In genomic region chr3:47421741-47422649, GRCh38 we compare ENCODE assay signal across 8 cellular contexts. TPM values are rescaled to one million over a fixed set of nuclear protein-coding genes. Genes with fewer than 3 reads are reported as not detected.
A peak's percentile ranks its signal among the peaks of the same experiment; 100 is the strongest.
DNase-seq lines count a peak whose midpoint lies in the region; ATAC-seq and TF ChIP-seq lines count a peak whose summit lies in the region.

No MANE protein-coding gene starts in this region.

- no peaks in the 10 kb centered on the region for H3K27me3 Mint-ChIP-seq in Calu3 (ENCODE audit: unreplicated experiment)
- no peaks in the 10 kb centered on the region for H3K27me3 Mint-ChIP-seq in activated T-helper 2 cell treated with anti-CD3 and anti-CD28 coated beads, Interferon-gamma antibody, Interleukin-2, Interleukin-4, amounts not matched to agents 10 μg/mL and 5 μg/mL and 100 μg/mL, durations not matched to agents 14 hours and 24 hours and 36 hours (ENCODE audit: low read depth)
- no peaks in the 10 kb centered on the region for H3K27me3 Mint-ChIP-seq in stimulated activated naive B cell treated with anti-CD40 and anti-IgM and Interleukin-4, amounts not matched to agents 10 μg/mL and 1 μg/mL and 100 μg/mL, for 72 hours

- DNase-seq in Calu3 = peak; percentile 49
- DNase-seq in activated T-helper 2 cell treated with anti-CD3 and anti-CD28 coated beads, Interferon-gamma antibody, Interleukin-2, Interleukin-4, amounts not matched to agents 10 μg/mL and 5 μg/mL and 100 μg/mL, durations not matched to agents 14 hours and 24 hours and 36 hours (ENCODE audit: low spot score) = no peak
- peak in 2 of 3 donors; percentile 62 to 70 for DNase-seq in right cardiac atrium
- no peak for DNase-seq in stimulated activated naive B cell treated with anti-CD40 and anti-IgM and Interleukin-4, amounts not matched to agents 10 μg/mL and 1 μg/mL and 100 μg/mL, for 72 hours
- no peak for DNase-seq in NOMO-1 treated with dmso at 0.1 percent for 144 hours (lab: John Stamatoyannopoulos, UW; ENCODE audit: unreplicated experiment)
- no peak for DNase-seq in NOMO-1 (lab: John Stamatoyannopoulos, UW; ENCODE audit: unreplicated experiment in 2 of 2)

- peaks cover 41% of the 10 kb centered on the region for H3K36me3 Mint-ChIP-seq in Calu3 (ENCODE audit: insufficient read depth, unreplicated experiment)
- peaks cover 35% of the 10 kb centered on the region for H3K36me3 Mint-ChIP-seq in activated T-helper 2 cell treated with anti-CD3 and anti-CD28 coated beads, Interferon-gamma antibody, Interleukin-2, Interleukin-4, amounts not matched to agents 10 μg/mL and 5 μg/mL and 100 μg/mL, durations not matched to agents 14 hours and 24 hours and 36 hours (ENCODE audit: low read depth)
- peaks cover 31 to 50% of the 10 kb centered on the region in 2 donors for H3K36me3 Mint-ChIP-seq in stimulated activated naive B cell treated with anti-CD40 and anti-IgM and Interleukin-4, amounts not matched to agents 10 μg/mL and 1 μg/mL and 100 μg/mL, for 72 hours

- peak overlapping the region; percentile 56 for H3K27ac Mint-ChIP-seq in Calu3 (ENCODE audit: unreplicated experiment)
- peak overlapping the region; percentile 99 for H3K27ac Mint-ChIP-seq in activated T-helper 2 cell treated with anti-CD3 and anti-CD28 coated beads, Interferon-gamma antibody, Interleukin-2, Interleukin-4, amounts not matched to agents 10 μg/mL and 5 μg/mL and 100 μg/mL, durations not matched to agents 14 hours and 24 hours and 36 hours
- peak overlapping the region; percentile 98 for H3K27ac Mint-ChIP-seq in stimulated activated naive B cell treated with anti-CD40 and anti-IgM and Interleukin-4, amounts not matched to agents 10 μg/mL and 1 μg/mL and 100 μg/mL, for 72 hours

- intact Hi-C loops in Calu3 (cut with micrococcal nuclease; ENCODE audit: unreplicated experiment) (loop anchor here (2.0 to 5.0 kb wide), 2 partner anchors 53 to 365 kb away; partner anchors contain the start of gene SCAP), right cardiac atrium (cut with DNase I) (loop anchor here in 3 of 4 donors (2.0 to 5.0 kb wide), 3 partner anchors 50 to 55 kb away; partner anchors contain the start of gene SCAP (in 1 of the 3))
- intact Hi-C loops in activated T-helper 2 cell treated with anti-CD3 and anti-CD28 coated beads, Interferon-gamma antibody, Interleukin-2, Interleukin-4, amounts not matched to agents 10 μg/mL and 5 μg/mL and 100 μg/mL, durations not matched to agents 14 hours and 24 hours and 36 hours (cut with micrococcal nuclease) = loop anchor here (1.0 to 5.0 kb wide), 3 partner anchors 53 to 365 kb away; partner anchors contain the start of genes ELP6 and SCAP

- TF ChIP-seq EP300 in Ishikawa (IDR thresholded peaks at IDR 0.05; ENCODE audit: borderline replicate concordance) = no peak

- ATAC-seq in right cardiac atrium (peak; percentile 12 to 40), HG03571 (IDR thresholded peaks at IDR 0.05; ENCODE audit: unreplicated experiment) (no peak)
- ATAC-seq in stimulated activated naive B cell treated with anti-CD40 and anti-IgM and Interleukin-4, amounts not matched to agents 10 μg/mL and 1 μg/mL and 100 μg/mL, for 72 hours (replicated peaks) = no peak

- no peak overlapping the region for H3K4me3 Mint-ChIP-seq in Calu3 (ENCODE audit: low read depth, unreplicated experiment)
- H3K4me3 Mint-ChIP-seq in activated T-helper 2 cell treated with anti-CD3 and anti-CD28 coated beads, Interferon-gamma antibody, Interleukin-2, Interleukin-4, amounts not matched to agents 10 μg/mL and 5 μg/mL and 100 μg/mL, durations not matched to agents 14 hours and 24 hours and 36 hours (ENCODE audit: low read depth) = no peak overlapping the region
- H3K4me3 Mint-ChIP-seq in stimulated activated naive B cell treated with anti-CD40 and anti-IgM and Interleukin-4, amounts not matched to agents 10 μg/mL and 1 μg/mL and 100 μg/mL, for 72 hours = peak overlapping the region in 1 of 2 donors; percentile 47

- 82% methylated on average over 13 of the region's 13 CpGs for WGBS in right cardiac atrium

- CTCF ChIA-PET in Calu3 (lab: Charles Lee) = interaction anchor here (0.6 to 3.0 kb wide), 4 partner anchors 17 to 71 kb away, joined by 3 to 20 read pairs (median 4); partner anchors contain the start of genes PTPN23 and SCAP

- H3K4me3 ChIP-seq in right cardiac atrium (ENCODE audit: low read length) = no peak overlapping the region

- BruUV-seq in Calu3 (replicated peaks; lab: Mats Ljungman, UMichigan) = no TSS peak

- no peaks in the 10 kb centered on the region for H3K27me3 ChIP-seq in right cardiac atrium (ENCODE audit: control insufficient read depth, insufficient read depth)

- H3K4me1 ChIP-seq in right cardiac atrium (ENCODE audit: control insufficient read depth, insufficient read depth, low read length) = peaks cover 6% of the 10 kb centered on the region

- no peaks in the 10 kb centered on the region for H3K9me3 Mint-ChIP-seq in Calu3 (ENCODE audit: low read depth, unreplicated experiment)
- no peaks in the 10 kb centered on the region for H3K9me3 Mint-ChIP-seq in activated T-helper 2 cell treated with anti-CD3 and anti-CD28 coated beads, Interferon-gamma antibody, Interleukin-2, Interleukin-4, amounts not matched to agents 10 μg/mL and 5 μg/mL and 100 μg/mL, durations not matched to agents 14 hours and 24 hours and 36 hours
- no peaks in the 10 kb centered on the region for H3K9me3 Mint-ChIP-seq in stimulated activated naive B cell treated with anti-CD40 and anti-IgM and Interleukin-4, amounts not matched to agents 10 μg/mL and 1 μg/mL and 100 μg/mL, for 72 hours

- H3K9me3 ChIP-seq in right cardiac atrium (ENCODE audit: control insufficient read depth, low read length) = no peaks in the 10 kb centered on the region

- TF ChIP-seq CTCF in Calu3 (IDR thresholded peaks at IDR 0.05; ENCODE audit: unreplicated experiment) = no peak

- H3K4me1 Mint-ChIP-seq in Calu3 (ENCODE audit: low read depth, unreplicated experiment) = no peaks in the 10 kb centered on the region
- peaks cover 12% of the 10 kb centered on the region for H3K4me1 Mint-ChIP-seq in activated T-helper 2 cell treated with anti-CD3 and anti-CD28 coated beads, Interferon-gamma antibody, Interleukin-2, Interleukin-4, amounts not matched to agents 10 μg/mL and 5 μg/mL and 100 μg/mL, durations not matched to agents 14 hours and 24 hours and 36 hours (ENCODE audit: low read depth)
- peaks cover 19 to 40% of the 10 kb centered on the region in 2 donors for H3K4me1 Mint-ChIP-seq in stimulated activated naive B cell treated with anti-CD40 and anti-IgM and Interleukin-4, amounts not matched to agents 10 μg/mL and 1 μg/mL and 100 μg/mL, for 72 hours

- peak overlapping the region; percentile 38 for H3K27ac ChIP-seq in right cardiac atrium (ENCODE audit: low read length)

- TF ChIP-seq RAD21 in Ishikawa (IDR thresholded peaks at IDR 0.05; ENCODE audit: low read depth) = peak; percentile 26; the same call in 1 of the 2 replicates

TF ChIP-seq in Ishikawa, 13 proteins besides CTCF, POLR2A, EP300 and RAD21 (continues in another document):
- no peak for TF ChIP-seq TEAD4 (IDR thresholded peaks at IDR 0.05)
- TF ChIP-seq TAF1 (IDR thresholded peaks at IDR 0.05; ENCODE audit: low read depth) = no peak
- no peak for TF ChIP-seq REST (IDR thresholded peaks at IDR 0.05; ENCODE audit: low read depth)
- no peak for TF ChIP-seq TCF12 (IDR thresholded peaks at IDR 0.05; ENCODE audit: low read depth)
- TF ChIP-seq MAX (IDR thresholded peaks at IDR 0.05) = no peak
- TF ChIP-seq YY1 (IDR thresholded peaks at IDR 0.05; ENCODE audit: low read depth) = no peak
- no peak for TF ChIP-seq USF1 (IDR thresholded peaks at IDR 0.05)
- TF ChIP-seq NFIC (IDR thresholded peaks at IDR 0.05) = no peak

RNA-seq across cellular contexts. Expression of gene PTPN23, which starts 41.2 kb away (rescaled TPM):
- total RNA-seq in Calu3 (2022) (49.7 and 57.6 TPM in 2 replicates), right cardiac atrium (10 to 100 TPM; 17.7 to 23.0 (median 18.0) TPM)
- 35.7 and 38.3 TPM in 2 replicates for total RNA-seq in activated T-helper 2 cell treated with anti-CD3 and anti-CD28 coated beads, Interferon-gamma antibody, Interleukin-2, Interleukin-4, amounts not matched to agents 10 μg/mL and 5 μg/mL and 100 μg/mL, durations not matched to agents 14 hours and 24 hours and 36 hours
- 14.1 TPM for polyA plus RNA-seq in right cardiac atrium

RNA-seq across cellular contexts. Expression of gene SCAP, which starts 53.7 kb away (rescaled TPM):
- 67.6 and 74.2 TPM in 2 replicates for total RNA-seq in Calu3 (2022)
- 79.6 and 83.9 TPM in 2 replicates for total RNA-seq in activated T-helper 2 cell treated with anti-CD3 and anti-CD28 coated beads, Interferon-gamma antibody, Interleukin-2, Interleukin-4, amounts not matched to agents 10 μg/mL and 5 μg/mL and 100 μg/mL, durations not matched to agents 14 hours and 24 hours and 36 hours
- 10 to 100 TPM; 38.4 to 46.6 (median 44.0) TPM for total RNA-seq in right cardiac atrium
- polyA plus RNA-seq in right cardiac atrium = 31.1 TPM

Comparison
In these comparisons a context has a peak if more than half of its experiments do, and no peak if none do; other contexts are left out.
1. DNase-seq: peak in Calu3 (single experiment) and right cardiac atrium (2 of 3); none in activated T-helper 2 cell treated with anti-CD3 and anti-CD28 coated beads, Interferon-gamma antibody, Interleukin-2, Interleukin-4, amounts not matched to agents 10 μg/mL and 5 μg/mL and 100 μg/mL, durations not matched to agents 14 hours and 24 hours and 36 hours (single experiment), stimulated activated naive B cell treated with anti-CD40 and anti-IgM and Interleukin-4, amounts not matched to agents 10 μg/mL and 1 μg/mL and 100 μg/mL, for 72 hours (single experiment), NOMO-1 treated with dmso at 0.1 percent for 144 hours (single experiment) and NOMO-1 (0 of 2).
2. ATAC-seq: peak in right cardiac atrium (2 of 2); none in stimulated activated naive B cell treated with anti-CD40 and anti-IgM and Interleukin-4, amounts not matched to agents 10 μg/mL and 1 μg/mL and 100 μg/mL, for 72 hours (0 of 2) and HG03571 (single experiment).
3. Peak in every context shown above with its lines, with median percentiles within 50 percentile points of each other: H3K27ac Mint-ChIP-seq.